1 cellular context compared by ENCODE assay signal in genomic region chr2:70191244-70191735, GRCh38.
TF ChIP-seq lines count a peak whose summit lies in the region.

No MANE protein-coding gene starts in this region.

TF ChIP-seq in HepG2, 621 proteins besides CTCF, POLR2A, EP300 and RAD21 (continued from another document):
- TF ChIP-seq, protein P1, sequence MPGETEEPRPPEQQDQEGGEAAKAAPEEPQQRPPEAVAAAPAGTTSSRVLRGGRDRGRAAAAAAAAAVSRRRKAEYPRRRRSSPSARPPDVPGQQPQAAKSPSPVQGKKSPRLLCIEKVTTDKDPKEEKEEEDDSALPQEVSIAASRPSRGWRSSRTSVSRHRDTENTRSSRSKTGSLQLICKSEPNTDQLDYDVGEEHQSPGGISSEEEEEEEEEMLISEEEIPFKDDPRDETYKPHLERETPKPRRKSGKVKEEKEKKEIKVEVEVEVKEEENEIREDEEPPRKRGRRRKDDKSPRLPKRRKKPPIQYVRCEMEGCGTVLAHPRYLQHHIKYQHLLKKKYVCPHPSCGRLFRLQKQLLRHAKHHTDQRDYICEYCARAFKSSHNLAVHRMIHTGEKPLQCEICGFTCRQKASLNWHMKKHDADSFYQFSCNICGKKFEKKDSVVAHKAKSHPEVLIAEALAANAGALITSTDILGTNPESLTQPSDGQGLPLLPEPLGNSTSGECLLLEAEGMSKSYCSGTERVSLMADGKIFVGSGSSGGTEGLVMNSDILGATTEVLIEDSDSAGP (CRISPR knock-in tag; IDR thresholded peaks at IDR 0.05; ENCODE audit: borderline replicate concordance), result no peak; the same call in 1 of the 2 replicates
- TF ChIP-seq CCAR2 (optimal IDR thresholded peaks at IDR 0.05; ENCODE audit: low read depth, low read length) (peak; percentile 19), HDAC2 (CRISPR knock-in tag; IDR thresholded peaks at IDR 0.05) (no peak), ZNF501 (CRISPR knock-in tag; IDR thresholded peaks at IDR 0.05) (0 out of 2 replicates have a peak, but pooled peaks have one; percentile 15), ZFP37 (CRISPR knock-in tag; IDR thresholded peaks at IDR 0.05; ENCODE audit: borderline replicate concordance) (0 out of 2 replicates have a peak, but pooled peaks have one; percentile 5), ZXDC (CRISPR knock-in tag; IDR thresholded peaks at IDR 0.05) (no peak), MED13 (CRISPR knock-in tag; IDR thresholded peaks at IDR 0.05) (no peak), ZNF816 (CRISPR knock-in tag; IDR thresholded peaks at IDR 0.05; ENCODE audit: borderline replicate concordance) (no peak), EED (CRISPR knock-in tag; IDR thresholded peaks at IDR 0.05) (peak; percentile 10; the same call in 1 of the 2 replicates), POGZ (CRISPR knock-in tag; IDR thresholded peaks at IDR 0.05) (no peak), ZSCAN20 (CRISPR knock-in tag; IDR thresholded peaks at IDR 0.05; ENCODE audit: borderline replicate concordance) (peak; percentile 20; the same call in 1 of the 2 replicates), FOXJ3 (CRISPR knock-in tag; IDR thresholded peaks at IDR 0.05; ENCODE audit: borderline replicate concordance) (peak; percentile 35; the same call in 1 of the 2 replicates), ZMYM2 (CRISPR knock-in tag; IDR thresholded peaks at IDR 0.05) (peak; percentile 85), ARNT2 (CRISPR knock-in tag; IDR thresholded peaks at IDR 0.05; ENCODE audit: low read depth) (0 out of 2 replicates have a peak, but pooled peaks have one; percentile 24), ADNP (CRISPR knock-in tag; IDR thresholded peaks at IDR 0.05) (peak; percentile 56; the same call in 1 of the 2 replicates), ZNF781 (CRISPR knock-in tag; IDR thresholded peaks at IDR 0.05; ENCODE audit: borderline replicate concordance, not compliant biosample characterization) (no peak), ZMYM3 (CRISPR knock-in tag; IDR thresholded peaks at IDR 0.05) (peak; percentile 59; the same call in 1 of the 2 replicates), ZNF772 (CRISPR knock-in tag; IDR thresholded peaks at IDR 0.05) (0 out of 2 replicates have a peak, but pooled peaks have one; percentile 32), ATAD3A (CRISPR knock-in tag; IDR thresholded peaks at IDR 0.05) (no peak), SALL1 (CRISPR knock-in tag; IDR thresholded peaks at IDR 0.05) (no peak), NCOR1 (IDR thresholded peaks at IDR 0.05; ENCODE audit: borderline replicate concordance, low read length) (no peak), FOXK1 (CRISPR knock-in tag; IDR thresholded peaks at IDR 0.05; ENCODE audit: borderline replicate concordance, low read depth) (no peak), JUNB (CRISPR knock-in tag; IDR thresholded peaks at IDR 0.05; ENCODE audit: borderline replicate concordance) (no peak), ZSCAN9 (CRISPR knock-in tag; IDR thresholded peaks at IDR 0.05; ENCODE audit: borderline replicate concordance) (no peak), KDM5B (CRISPR knock-in tag; IDR thresholded peaks at IDR 0.05; ENCODE audit: borderline replicate concordance) (no peak)
- TF ChIP-seq, protein P2, sequence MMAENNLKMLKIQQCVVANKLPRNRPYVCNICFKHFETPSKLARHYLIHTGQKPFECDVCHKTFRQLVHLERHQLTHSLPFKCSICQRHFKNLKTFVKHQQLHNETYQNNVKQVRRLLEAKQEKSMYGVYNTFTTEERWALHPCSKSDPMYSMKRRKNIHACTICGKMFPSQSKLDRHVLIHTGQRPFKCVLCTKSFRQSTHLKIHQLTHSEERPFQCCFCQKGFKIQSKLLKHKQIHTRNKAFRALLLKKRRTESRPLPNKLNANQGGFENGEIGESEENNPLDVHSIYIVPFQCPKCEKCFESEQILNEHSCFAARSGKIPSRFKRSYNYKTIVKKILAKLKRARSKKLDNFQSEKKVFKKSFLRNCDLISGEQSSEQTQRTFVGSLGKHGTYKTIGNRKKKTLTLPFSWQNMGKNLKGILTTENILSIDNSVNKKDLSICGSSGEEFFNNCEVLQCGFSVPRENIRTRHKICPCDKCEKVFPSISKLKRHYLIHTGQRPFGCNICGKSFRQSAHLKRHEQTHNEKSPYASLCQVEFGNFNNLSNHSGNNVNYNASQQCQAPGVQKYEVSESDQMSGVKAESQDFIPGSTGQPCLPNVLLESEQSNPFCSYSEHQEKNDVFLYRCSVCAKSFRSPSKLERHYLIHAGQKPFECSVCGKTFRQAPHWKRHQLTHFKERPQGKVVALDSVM (CRISPR knock-in tag; IDR thresholded peaks at IDR 0.05), result 0 out of 2 replicates have a peak, but pooled peaks have one; percentile 27
- TF ChIP-seq, protein P3, sequence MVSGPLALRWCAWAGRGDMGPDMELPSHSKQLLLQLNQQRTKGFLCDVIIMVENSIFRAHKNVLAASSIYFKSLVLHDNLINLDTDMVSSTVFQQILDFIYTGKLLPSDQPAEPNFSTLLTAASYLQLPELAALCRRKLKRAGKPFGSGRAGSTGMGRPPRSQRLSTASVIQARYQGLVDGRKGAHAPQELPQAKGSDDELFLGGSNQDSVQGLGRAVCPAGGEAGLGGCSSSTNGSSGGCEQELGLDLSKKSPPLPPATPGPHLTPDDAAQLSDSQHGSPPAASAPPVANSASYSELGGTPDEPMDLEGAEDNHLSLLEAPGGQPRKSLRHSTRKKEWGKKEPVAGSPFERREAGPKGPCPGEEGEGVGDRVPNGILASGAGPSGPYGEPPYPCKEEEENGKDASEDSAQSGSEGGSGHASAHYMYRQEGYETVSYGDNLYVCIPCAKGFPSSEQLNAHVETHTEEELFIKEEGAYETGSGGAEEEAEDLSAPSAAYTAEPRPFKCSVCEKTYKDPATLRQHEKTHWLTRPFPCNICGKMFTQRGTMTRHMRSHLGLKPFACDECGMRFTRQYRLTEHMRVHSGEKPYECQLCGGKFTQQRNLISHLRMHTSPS (CRISPR knock-in tag; IDR thresholded peaks at IDR 0.05; ENCODE audit: low read depth), result no peak
- TF ChIP-seq, protein P4, sequence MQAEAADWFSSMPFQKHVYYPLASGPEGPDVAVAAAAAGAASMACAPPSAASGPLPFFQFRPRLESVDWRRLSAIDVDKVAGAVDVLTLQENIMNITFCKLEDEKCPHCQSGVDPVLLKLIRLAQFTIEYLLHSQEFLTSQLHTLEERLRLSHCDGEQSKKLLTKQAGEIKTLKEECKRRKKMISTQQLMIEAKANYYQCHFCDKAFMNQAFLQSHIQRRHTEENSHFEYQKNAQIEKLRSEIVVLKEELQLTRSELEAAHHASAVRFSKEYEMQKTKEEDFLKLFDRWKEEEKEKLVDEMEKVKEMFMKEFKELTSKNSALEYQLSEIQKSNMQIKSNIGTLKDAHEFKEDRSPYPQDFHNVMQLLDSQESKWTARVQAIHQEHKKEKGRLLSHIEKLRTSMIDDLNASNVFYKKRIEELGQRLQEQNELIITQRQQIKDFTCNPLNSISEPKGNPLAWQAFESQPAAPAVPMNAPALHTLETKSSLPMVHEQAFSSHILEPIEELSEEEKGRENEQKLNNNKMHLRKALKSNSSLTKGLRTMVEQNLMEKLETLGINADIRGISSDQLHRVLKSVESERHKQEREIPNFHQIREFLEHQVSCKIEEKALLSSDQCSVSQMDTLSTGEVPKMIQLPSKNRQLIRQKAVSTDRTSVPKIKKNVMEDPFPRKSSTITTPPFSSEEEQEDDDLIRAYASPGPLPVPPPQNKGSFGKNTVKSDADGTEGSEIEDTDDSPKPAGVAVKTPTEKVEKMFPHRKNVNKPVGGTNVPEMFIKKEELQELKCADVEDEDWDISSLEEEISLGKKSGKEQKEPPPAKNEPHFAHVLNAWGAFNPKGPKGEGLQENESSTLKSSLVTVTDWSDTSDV (CRISPR knock-in tag; IDR thresholded peaks at IDR 0.05), result no peak
TF ChIP-seq in HepG2: peak in this region for 24.
